In genomic region chr1:109620396-109620817, GRCh38 we compare ENCODE assay signal across 9 cellular contexts. TPM values are rescaled to one million over a fixed set of nuclear protein-coding genes. Genes with fewer than 3 reads are reported as not detected.
DNase-seq lines count a peak whose midpoint lies in the region; ATAC-seq and TF ChIP-seq lines count a peak whose summit lies in the region.
"Had no signal": no experiment of that assay in that cellular context is flagged by ENCODE, and none has a peak within 500 bp of the region (broad histone marks: within the 10 kb centered on the region; RNA-seq: fewer than 3 reads in every experiment).

No MANE protein-coding gene starts in this region.

- no peak for TF ChIP-seq POLR2A in adrenal gland (IDR thresholded peaks at IDR 0.05)

- H3K4me3 ChIP-seq in HUES6 (ENCODE audit: low read depth, low read length) (peak overlapping the region; percentile 93), adrenal gland (peak overlapping the region; percentile 12 to 71 (median 38)), right cardiac atrium (ENCODE audit: low read length) (peak overlapping the region; percentile 76)

- H3K27ac ChIP-seq in HUES6 (ENCODE audit: low read depth, low read length): peak overlapping the region; percentile 42; the same call in 1 of the 2 replicates
- peak overlapping the region; percentile 61 to 88 (median 66) for H3K27ac ChIP-seq in adrenal gland
- peak overlapping the region; percentile 71 for H3K27ac ChIP-seq in right cardiac atrium (ENCODE audit: low read length)

- H3K9ac ChIP-seq in HUES6 (ENCODE audit: low read length): peak overlapping the region; percentile 85

- H3K4me1 ChIP-seq in HUES6 (ENCODE audit: control insufficient read depth, insufficient read depth, low read length) (peaks cover 43% of the 10 kb centered on the region), adrenal gland (replicated peaks in 1 of 2) (peaks cover 12 to 50% of the 10 kb centered on the region in 2 donors), right cardiac atrium (ENCODE audit: control insufficient read depth, insufficient read depth, low read length) (peaks cover 9% of the 10 kb centered on the region)

- H3K27me3 ChIP-seq in HUES6 (ENCODE audit: control insufficient read depth, insufficient read depth, low read length) (no peaks in the 10 kb centered on the region), adrenal gland (no peaks in the 10 kb centered on the region), right cardiac atrium (ENCODE audit: control insufficient read depth, insufficient read depth) (no peaks in the 10 kb centered on the region)

- H3K9me3 ChIP-seq in HUES6 (ENCODE audit: control insufficient read depth, insufficient read depth, low read depth, low read length) (no peaks in the 10 kb centered on the region), adrenal gland (replicated peaks in 1 of 3) (no peaks in the 10 kb centered on the region), right cardiac atrium (ENCODE audit: control insufficient read depth, low read length) (no peaks in the 10 kb centered on the region)

- intact Hi-C loops in adrenal gland (cut with DNase I): no loop called here
- intact Hi-C loops in right cardiac atrium (cut with DNase I): no loop called here

- no peak for TF ChIP-seq CTCF in adrenal gland (IDR thresholded peaks at IDR 0.05)

- H3K36me3 ChIP-seq in HUES6 (ENCODE audit: control insufficient read depth, insufficient read depth, low read length) (no peaks in the 10 kb centered on the region), adrenal gland (replicated peaks in 1 of 2) (no peaks in the 10 kb centered on the region)

- peak; percentile 34 to 50 for ATAC-seq in right cardiac atrium

- DNase-seq in NCI-H1105 treated with DMSO at 0.1 percent for 48 hours (lab: John Stamatoyannopoulos, UW): peak; percentile 34
- no peak for DNase-seq in NCI-H1105 (lab: John Stamatoyannopoulos, UW)
- peak in 5 of 7 donors; percentile 51 to 69 (median 59) for DNase-seq in adrenal gland
- peak; percentile 60 to 76 (median 69) for DNase-seq in right cardiac atrium
- DNase-seq in retina: peak; percentile 70
- no peak for DNase-seq in activated gamma-delta T cell (lab: John Stamatoyannopoulos, UW)
- DNase-seq in activated CD4-positive, CD25-positive, alpha-beta regulatory T cell (lab: John Stamatoyannopoulos, UW): no peak

- 0 to 2% (median 1%) methylated on average over 5 to 10 of the region's 10 CpGs for WGBS in adrenal gland, 4 donors
- 0% methylated on average over 10 of the region's 10 CpGs for WGBS in right cardiac atrium

RNA-seq across cellular contexts. Expression of gene AMPD2, which starts 0.8 kb away (rescaled TPM):
- 100 to 1,000 TPM in 1 of 8 donors, 10 to 100 TPM in 7; 40.3 to 170 (median 71.8) TPM for total RNA-seq in adrenal gland
- polyA plus RNA-seq in adrenal gland: 100 to 1,000 TPM in 1 of 3 donors, 10 to 100 TPM in 2; 32.3 to 130 (median 60.7) TPM
- total RNA-seq in right cardiac atrium: 10 to 100 TPM; 18.8 to 26.1 (median 23.4) TPM
- polyA plus RNA-seq in right cardiac atrium: 8.4 TPM

RNA-seq across cellular contexts. Expression of gene GNAT2, which starts 1.0 kb away (rescaled TPM):
- total RNA-seq in adrenal gland (under 1 TPM in 3 of 8 donors, not detected in 5; 0.36 to 0.95 (median 0.38) TPM), right cardiac atrium (not detected)
- polyA plus RNA-seq in adrenal gland (under 1 TPM in 1 of 3 donors, not detected in 2; 0.29 TPM), right cardiac atrium (not detected)
- total RNA-seq: glomerular endothelial cell had no signal

RNA-seq across cellular contexts. Expression of gene GSTM4, which starts 35.5 kb away (rescaled TPM):
- total RNA-seq in adrenal gland (10 to 100 TPM; 20.5 to 71.0 (median 32.5) TPM), right cardiac atrium (10 to 100 TPM; 31.2 to 57.8 (median 39.4) TPM)
- polyA plus RNA-seq in adrenal gland (10 to 100 TPM; 20.7 to 57.5 (median 40.8) TPM), right cardiac atrium (47.9 TPM)

RNA-seq across cellular contexts. Expression of gene GSTM2, which starts 47.5 kb away (rescaled TPM):
- total RNA-seq in adrenal gland (100 to 1,000 TPM in 2 of 8 donors, 10 to 100 TPM in 6; 17.2 to 105 (median 63.4) TPM), right cardiac atrium (10 to 100 TPM; 50.3 to 92.8 (median 72.6) TPM)
- polyA plus RNA-seq in adrenal gland (100 to 1,000 TPM in 2 of 3 donors, 10 to 100 TPM in 1; 37.3 to 495 (median 360) TPM), right cardiac atrium (99.5 TPM)

Comparison
In these comparisons a context has a peak if more than half of its experiments do, and no peak if none do; other contexts are left out.
1. DNase-seq: peak in NCI-H1105 treated with DMSO at 0.1 percent for 48 hours (single experiment), adrenal gland (5 of 7), right cardiac atrium (3 of 3) and retina (single experiment); none in NCI-H1105 (single experiment), activated gamma-delta T cell (single experiment) and activated CD4-positive, CD25-positive, alpha-beta regulatory T cell (0 of 4).
2. H3K4me3 ChIP-seq: peak in every context shown above with its lines; median percentile 93 in HUES6; 76 in right cardiac atrium; 38 in adrenal gland.
3. Peak in every context shown above with its lines, with median percentiles within 50 percentile points of each other: H3K27ac ChIP-seq.